1 cellular context compared by ENCODE assay signal in genomic region chr4:113673450-113673849, GRCh38.
TF ChIP-seq lines count a peak whose summit lies in the region.

No MANE protein-coding gene starts in this region.

TF ChIP-seq in HepG2, 621 proteins besides CTCF, POLR2A, EP300 and RAD21 (continued from another document):
- TF ChIP-seq HNF1A (IDR thresholded peaks at IDR 0.05; ENCODE audit: low read depth) (no peak), HNF1A (CRISPR knock-in tag; IDR thresholded peaks at IDR 0.05; ENCODE audit: borderline replicate concordance) (no peak), ZNF484 (CRISPR knock-in tag; IDR thresholded peaks at IDR 0.05; ENCODE audit: borderline replicate concordance, low read depth) (no peak), PCBP1 (IDR thresholded peaks at IDR 0.05; ENCODE audit: borderline replicate concordance, low read depth, low read length) (no peak), SRF (IDR thresholded peaks at IDR 0.05; ENCODE audit: low read depth, low read length) (no peak), POGK (CRISPR knock-in tag; conservative IDR thresholded peaks at IDR 0.05) (no peak), ZNF543 (CRISPR knock-in tag; IDR thresholded peaks at IDR 0.05) (no peak), ZNF83 (CRISPR knock-in tag; IDR thresholded peaks at IDR 0.05; ENCODE audit: borderline replicate concordance) (no peak), ZNF30 (CRISPR knock-in tag; IDR thresholded peaks at IDR 0.05) (no peak), YEATS4 (CRISPR knock-in tag; IDR thresholded peaks at IDR 0.05; ENCODE audit: borderline replicate concordance) (no peak), ZNF761 (CRISPR knock-in tag; conservative IDR thresholded peaks at IDR 0.05) (no peak)
